In genomic region chr20:37261714-37262113, GRCh38 we compare ENCODE assay signal across 26 cellular contexts. TPM values are rescaled to one million over a fixed set of nuclear protein-coding genes. Genes with fewer than 3 reads are reported as not detected.
"Had no signal": no experiment of that assay in that cellular context is flagged by ENCODE, and none has a peak within 500 bp of the region (broad histone marks: within the 10 kb centered on the region; RNA-seq: fewer than 3 reads in every experiment).

Gene GHRH (minus strand): TSS chr20:37261814. CDS start chr20:37256889, 4,925 bp downstream.

- H3K27me3 Mint-ChIP-seq: activated naive CD4-positive, alpha-beta T cell treated with anti-CD3 and anti-CD28 coated beads, Interleukin-2, amount 50 U/mL, for 24 hours had no signal

- H3K9ac ChIP-seq: KMS-11 had no signal

- H3K4me3 Mint-ChIP-seq: activated CD4-positive, alpha-beta T cell treated with anti-CD3 and anti-CD28 coated beads, Interleukin-2, amount 10 ng/mL, durations not matched to agents 24 days and 14 days; activated CD8-positive, alpha-beta memory T cell treated with anti-CD3 and anti-CD28 coated beads, Interleukin-2, amount 10 ng/mL, durations not matched to agents 7 days and 5 days; activated naive CD4-positive, alpha-beta T cell treated with anti-CD3 and anti-CD28 coated beads, Interleukin-2, amount 50 U/mL, for 24 hours; activated T-cell treated with anti-CD3 and anti-CD28 coated beads, Interleukin-2, amount 50 U/mL, for 24 hours; activated T-helper 1 cell treated with anti-CD3 and anti-CD28 coated beads, Interleukin-12 subunit alpha, Interleukin-12 subunit beta, Interleukin-2, Interleukin-4 antibody, amounts not matched to agents 30 ng/mL and 10 ng/mL and 1 ng/mL, durations not matched to agents 14 hours and 24 hours and 36 hours; central memory CD8-positive, alpha-beta T cell; T-helper 17 cell; WTC11 had no signal

- H3K27ac Mint-ChIP-seq: activated CD4-positive, alpha-beta T cell treated with anti-CD3 and anti-CD28 coated beads, Interleukin-2, amount 10 ng/mL, durations not matched to agents 24 days and 14 days; activated CD8-positive, alpha-beta memory T cell treated with anti-CD3 and anti-CD28 coated beads, Interleukin-2, amount 10 ng/mL, durations not matched to agents 7 days and 5 days; activated naive CD4-positive, alpha-beta T cell treated with anti-CD3 and anti-CD28 coated beads, Interleukin-2, amount 50 U/mL, for 24 hours; activated T-cell treated with anti-CD3 and anti-CD28 coated beads, Interleukin-2, amount 50 U/mL, for 24 hours; activated T-helper 1 cell treated with anti-CD3 and anti-CD28 coated beads, Interleukin-12 subunit alpha, Interleukin-12 subunit beta, Interleukin-2, Interleukin-4 antibody, amounts not matched to agents 30 ng/mL and 10 ng/mL and 1 ng/mL, durations not matched to agents 14 hours and 24 hours and 36 hours; T-helper 17 cell; WTC11 had no signal

- H3K9me3 Mint-ChIP-seq: activated CD4-positive, alpha-beta T cell treated with anti-CD3 and anti-CD28 coated beads, Interleukin-2, amount 10 ng/mL, durations not matched to agents 24 days and 14 days; activated naive CD4-positive, alpha-beta T cell treated with anti-CD3 and anti-CD28 coated beads, Interleukin-2, amount 50 U/mL, for 24 hours; activated T-cell treated with anti-CD3 and anti-CD28 coated beads, Interleukin-2, amount 50 U/mL, for 24 hours; activated T-helper 1 cell treated with anti-CD3 and anti-CD28 coated beads, Interleukin-12 subunit alpha, Interleukin-12 subunit beta, Interleukin-2, Interleukin-4 antibody, amounts not matched to agents 30 ng/mL and 10 ng/mL and 1 ng/mL, durations not matched to agents 14 hours and 24 hours and 36 hours; central memory CD8-positive, alpha-beta T cell; WTC11 had no signal

- DNase-seq: activated CD4-positive, alpha-beta T cell treated with anti-CD3 and anti-CD28 coated beads, Interleukin-2, amount 10 ng/mL, durations not matched to agents 24 days and 14 days; activated CD4-positive, alpha-beta T cell treated with anti-CD3 and anti-CD28 coated beads, Interleukin-2, amount 50 U/mL, for 48 hours; activated CD4-positive, CD25-positive, alpha-beta regulatory T cell treated with anti-CD3 and anti-CD28 coated beads, Interleukin-2, amount 50 U/mL, for 72 hours; activated CD8-positive, alpha-beta memory T cell treated with anti-CD3 and anti-CD28 coated beads, Interleukin-2, amount 10 ng/mL, durations not matched to agents 7 days and 5 days; activated effector memory CD4-positive, alpha-beta T cell treated with Interleukin-2 at 50 U/mL for 16 hours; activated naive CD4-positive, alpha-beta T cell; activated T-cell treated with anti-CD3 and anti-CD28 coated beads, Interleukin-2, amount 50 U/mL, for 24 hours; MV-4-11; NCI-H1092 treated with DMSO at 0.1 percent for 48 hours; NCI-H1436 treated with DMSO at 0.1 percent for 48 hours; NCI-H446; NCI-H524; NCI-H748 treated with DMSO at 0.1 percent for 48 hours; SIG-M5; T-helper 17 cell; T-helper 9 cell had no signal

- H3K27ac ChIP-seq: KMS-11 had no signal

- H3K4me2 ChIP-seq: KMS-11 had no signal

- H3K36me3 Mint-ChIP-seq: activated CD8-positive, alpha-beta memory T cell treated with anti-CD3 and anti-CD28 coated beads, Interleukin-2, amount 10 ng/mL, durations not matched to agents 7 days and 5 days; activated naive CD4-positive, alpha-beta T cell treated with anti-CD3 and anti-CD28 coated beads, Interleukin-2, amount 50 U/mL, for 24 hours; WTC11 had no signal

- H3K4me1 Mint-ChIP-seq: activated CD4-positive, alpha-beta T cell treated with anti-CD3 and anti-CD28 coated beads, Interleukin-2, amount 10 ng/mL, durations not matched to agents 24 days and 14 days; activated naive CD4-positive, alpha-beta T cell treated with anti-CD3 and anti-CD28 coated beads, Interleukin-2, amount 50 U/mL, for 24 hours; central memory CD8-positive, alpha-beta T cell had no signal

- FAIRE-seq: bronchial epithelial cell had no signal

RNA-seq across cellular contexts. Expression of gene GHRH, which starts in this region (rescaled TPM):
- total RNA-seq: activated CD4-positive, alpha-beta T cell treated with anti-CD3 and anti-CD28 coated beads, Interleukin-2, amount 10 ng/mL, durations not matched to agents 24 days and 14 days; activated CD8-positive, alpha-beta memory T cell treated with anti-CD3 and anti-CD28 coated beads, Interleukin-2, amount 10 ng/mL, durations not matched to agents 7 days and 5 days; activated T-helper 1 cell treated with anti-CD3 and anti-CD28 coated beads, Interleukin-12 subunit alpha, Interleukin-12 subunit beta, Interleukin-2, Interleukin-4 antibody, amounts not matched to agents 30 ng/mL and 10 ng/mL and 1 ng/mL, durations not matched to agents 14 hours and 24 hours and 36 hours; aorta; bronchial epithelial cell; MCF 10A; OCI-LY7; RPMI7951; T-helper 17 cell had no signal
- polyA plus RNA-seq: aorta had no signal
